ENCODE assay signal across 1 cellular context in genomic region chr10:70535451-70535850, GRCh38.
TF ChIP-seq lines count a peak whose summit lies in the region.

No MANE protein-coding gene starts in this region.

TF ChIP-seq in HEK293, 187 proteins besides CTCF, POLR2A, EP300 and RAD21 (continued from another document):
- TF ChIP-seq, protein P1, sequence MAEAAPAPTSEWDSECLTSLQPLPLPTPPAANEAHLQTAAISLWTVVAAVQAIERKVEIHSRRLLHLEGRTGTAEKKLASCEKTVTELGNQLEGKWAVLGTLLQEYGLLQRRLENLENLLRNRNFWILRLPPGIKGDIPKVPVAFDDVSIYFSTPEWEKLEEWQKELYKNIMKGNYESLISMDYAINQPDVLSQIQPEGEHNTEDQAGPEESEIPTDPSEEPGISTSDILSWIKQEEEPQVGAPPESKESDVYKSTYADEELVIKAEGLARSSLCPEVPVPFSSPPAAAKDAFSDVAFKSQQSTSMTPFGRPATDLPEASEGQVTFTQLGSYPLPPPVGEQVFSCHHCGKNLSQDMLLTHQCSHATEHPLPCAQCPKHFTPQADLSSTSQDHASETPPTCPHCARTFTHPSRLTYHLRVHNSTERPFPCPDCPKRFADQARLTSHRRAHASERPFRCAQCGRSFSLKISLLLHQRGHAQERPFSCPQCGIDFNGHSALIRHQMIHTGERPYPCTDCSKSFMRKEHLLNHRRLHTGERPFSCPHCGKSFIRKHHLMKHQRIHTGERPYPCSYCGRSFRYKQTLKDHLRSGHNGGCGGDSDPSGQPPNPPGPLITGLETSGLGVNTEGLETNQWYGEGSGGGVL (tag by site-specific recombination; IDR thresholded peaks at IDR 0.05) = peak; percentile 23; the same call in 1 of the 2 replicates
- peak; percentile 91 for TF ChIP-seq ZNF121 (tag by site-specific recombination; IDR thresholded peaks at IDR 0.05)
- no peak for TF ChIP-seq ZBTB48 (tag by site-specific recombination; IDR thresholded peaks at IDR 0.05)
